ENCODE assay signal across 12 cellular contexts in genomic region chr4:126627255-126627654, GRCh38.
DNase-seq lines count a peak whose midpoint lies in the region; ATAC-seq and TF ChIP-seq lines count a peak whose summit lies in the region.
"Had no signal": no experiment of that assay in that cellular context is flagged by ENCODE, and none has a peak within 500 bp of the region (broad histone marks: within the 10 kb centered on the region; RNA-seq: fewer than 3 reads in every experiment).

No MANE protein-coding gene starts in this region.

- H2AFZ ChIP-seq in HCT116 (ENCODE audit: low read depth, low read length, poor library complexity, severe bottlenecking) = no peak overlapping the region

- peak; percentile 60 for TF ChIP-seq RAD21 in HCT116 (IDR thresholded peaks at IDR 0.05; ENCODE audit: low read depth)

- TF ChIP-seq POLR2A in HCT116 (IDR thresholded peaks at IDR 0.05; ENCODE audit: borderline replicate concordance, extremely low read depth, insufficient read depth, insufficient read length) = no peak

- H3K4me2 ChIP-seq in HCT116 (ENCODE audit: low read length) = no peak overlapping the region

- H4K20me1 ChIP-seq in HCT116 (ENCODE audit: insufficient read depth) = no peaks in the 10 kb centered on the region

- H3K27me3 ChIP-seq in HCT116 (ENCODE audit: insufficient read depth, low read length) (no peaks in the 10 kb centered on the region), RWPE2 (ENCODE audit: insufficient read depth, poor library complexity, severe bottlenecking) (no peaks in the 10 kb centered on the region)

- DNase-seq in AG10803 (ENCODE audit: low read depth) = no peak
- peak; percentile 8 for DNase-seq in HCT116 (ENCODE audit: low read depth, low spot score)
- DNase-seq in RWPE2 (ENCODE audit: low spot score) = no peak
- DNase-seq in foreskin fibroblast = peak; percentile 24 to 69
- DNase-seq in ecto neural progenitor cell (ENCODE audit: low spot score) = no peak
- DNase-seq in left colon = no peak
- DNase-seq in NCI-H345 treated with DMSO at 0.1 percent for 48 hours (lab: John Stamatoyannopoulos, UW; ENCODE audit: unreplicated experiment) = no peak
- no peak for DNase-seq in GOT3 (lab: John Stamatoyannopoulos, UW)
- DNase-seq: effector memory CD4-positive, alpha-beta T cell; mucosa of descending colon; RPMI8226; stimulated activated CD4-positive, alpha-beta T cell treated with anti-CD3 and anti-CD28 coated beads, Interleukin-1b, Interleukin-23, amount 100 ng/mL, for 48 hours had no signal

- H3K4me1 ChIP-seq in HCT116 (ENCODE audit: control insufficient read depth in 1 of 2, insufficient read depth in 2 of 2, low read length in 2 of 2) = no peaks in the 10 kb centered on the region
- no peaks in the 10 kb centered on the region for H3K4me1 ChIP-seq in RWPE2 (ENCODE audit: insufficient read depth, poor library complexity, severe bottlenecking)

- no peaks in the 10 kb centered on the region for H3K9me2 ChIP-seq in HCT116 (ENCODE audit: insufficient read depth)

- no peak overlapping the region for H3K27ac ChIP-seq in HCT116 (ENCODE audit: low read depth, low read length)
- no peak overlapping the region for H3K27ac ChIP-seq in RWPE2 (ENCODE audit: poor library complexity, severe bottlenecking)

- ATAC-seq in HCT116 (peak; percentile 78), RWPE2 (ENCODE audit: low read depth) (peak; percentile 63; the same call in 1 of the 3 replicates), left colon (no peak)
- ATAC-seq: mucosa of descending colon had no signal

- POLR2A ChIA-PET in HCT116 (lab: Charles Lee) = interaction anchor here (0.6 kb wide), 1 partner anchor 1396 kb away, joined by 3 read pairs; no protein-coding TSS in a partner anchor

- no peaks in the 10 kb centered on the region for H3K36me3 ChIP-seq in HCT116 (ENCODE audit: control insufficient read depth in 1 of 2, insufficient read depth in 2 of 2, low read length in 2 of 2)
- H3K36me3 ChIP-seq in RWPE2 (ENCODE audit: low read depth) = no peaks in the 10 kb centered on the region

- CTCF ChIA-PET in HCT116 (lab: Charles Lee) = interaction anchor here (1.3 kb wide), 1 partner anchor 498 kb away, joined by 3 read pairs; no protein-coding TSS in a partner anchor

- no TSS peak for BruUV-seq in HCT116 (replicated peaks; lab: Mats Ljungman, UMichigan)

- TF ChIP-seq CTCF in AG10803 (conservative IDR thresholded peaks at IDR 0.05; ENCODE audit: low read length) (peak; percentile 50), HCT116 (IDR thresholded peaks at IDR 0.05 in 2 of 3, conservative IDR thresholded peaks at IDR 0.05 in 1 of 3; ENCODE audit: borderline replicate concordance in 1 of 3, insufficient read depth in 1 of 3, low read depth in 2 of 3, low read length in 2 of 3) (peak; percentile 32 to 69 (median 62); a peak in 5 of 6 replicates), RWPE2 (IDR thresholded peaks at IDR 0.05; ENCODE audit: poor library complexity, severe bottlenecking) (peak; percentile 68), foreskin fibroblast (IDR thresholded peaks at IDR 0.05; ENCODE audit: low read depth, low read length) (peak; percentile 52)

- H3K9me3 ChIP-seq in HCT116 (ENCODE audit: control insufficient read depth in 1 of 2, insufficient read depth in 1 of 2, low read depth in 1 of 2, low read length in 2 of 2) (no peaks in the 10 kb centered on the region), RWPE2 (ENCODE audit: severe bottlenecking) (no peaks in the 10 kb centered on the region)
- H3K9me3 ChIP-seq: mucosa of descending colon had no signal

- no peaks in the 10 kb centered on the region for H3K79me2 ChIP-seq in HCT116 (ENCODE audit: insufficient read depth, low read length)

- no peak overlapping the region for H3K9ac ChIP-seq in HCT116 (ENCODE audit: low read length)

- intact Hi-C loops in HCT116 (cut with micrococcal nuclease) = loop anchor here (1.0 to 10.0 kb wide), 2 partner anchors 328 to 773 kb away; no protein-coding TSS in a partner anchor
- intact Hi-C loops in left colon (cut with DNase I, micrococcal nuclease) = no loop called here

- RAD21 ChIA-PET in HCT116 (lab: Charles Lee; ENCODE audit: low non-redundant PET in 1 of 2, low total read pairs in 2 of 2, uncharacterized antibody in 2 of 2, unreplicated experiment in 2 of 2) = no interaction called here

- H3K4me3 ChIP-seq in AG10803 (ENCODE audit: low read length) (no peak overlapping the region), HCT116 (replicated peaks in 1 of 2; ENCODE audit: low read depth in 1 of 2, low read length in 2 of 2) (no peak overlapping the region), RWPE2 (ENCODE audit: severe bottlenecking) (no peak overlapping the region), foreskin fibroblast (ENCODE audit: low read depth in 1 of 2, low read length in 2 of 2) (no peak overlapping the region)
- H3K4me3 ChIP-seq: mucosa of descending colon had no signal

TF ChIP-seq in HCT116, 20 proteins besides CTCF, POLR2A, EP300 and RAD21:
- TF ChIP-seq SRF (IDR thresholded peaks at IDR 0.05; ENCODE audit: low read depth) (no peak), EZH2 (IDR thresholded peaks at IDR 0.05) (no peak), POLR2AphosphoS5 (IDR thresholded peaks at IDR 0.05; ENCODE audit: low read depth, low read length) (no peak), ZBTB33 (IDR thresholded peaks at IDR 0.05; ENCODE audit: extremely low read depth, insufficient replicate concordance, low read length) (no peak), CBX3 (IDR thresholded peaks at IDR 0.05; ENCODE audit: low read depth) (no peak), TCF7L2 (IDR thresholded peaks at IDR 0.05; ENCODE audit: borderline replicate concordance, extremely low read depth, insufficient read depth, insufficient read length) (no peak), REST (IDR thresholded peaks at IDR 0.05; ENCODE audit: low read depth) (no peak), ZNF274 (IDR thresholded peaks at IDR 0.05; ENCODE audit: low read depth, low read length) (no peak), EGR1 (IDR thresholded peaks at IDR 0.05; ENCODE audit: low read depth) (no peak), ZFX (IDR thresholded peaks at IDR 0.05) (no peak), ATF3 (IDR thresholded peaks at IDR 0.05) (no peak), JUND (IDR thresholded peaks at IDR 0.05) (no peak), EZH2phosphoT487 (IDR thresholded peaks at IDR 0.05; ENCODE audit: borderline replicate concordance) (no peak), ELF1 (IDR thresholded peaks at IDR 0.05; ENCODE audit: borderline replicate concordance, low read depth) (no peak), FOSL1 (IDR thresholded peaks at IDR 0.05; ENCODE audit: low read depth) (no peak)

Comparison
In these comparisons a context has a peak if more than half of its experiments do, and no peak if none do; other contexts are left out.
1. DNase-seq: peak in HCT116 (single experiment) and foreskin fibroblast (2 of 2); none in AG10803 (single experiment), RWPE2 (single experiment), ecto neural progenitor cell (single experiment), left colon (0 of 2), NCI-H345 treated with DMSO at 0.1 percent for 48 hours (single experiment) and GOT3 (single experiment).
2. Peak in every context shown above with its lines, with median percentiles within 50 percentile points of each other: CTCF ChIP-seq.